18 cellular contexts compared by ENCODE assay signal in the genomic region with DNA sequence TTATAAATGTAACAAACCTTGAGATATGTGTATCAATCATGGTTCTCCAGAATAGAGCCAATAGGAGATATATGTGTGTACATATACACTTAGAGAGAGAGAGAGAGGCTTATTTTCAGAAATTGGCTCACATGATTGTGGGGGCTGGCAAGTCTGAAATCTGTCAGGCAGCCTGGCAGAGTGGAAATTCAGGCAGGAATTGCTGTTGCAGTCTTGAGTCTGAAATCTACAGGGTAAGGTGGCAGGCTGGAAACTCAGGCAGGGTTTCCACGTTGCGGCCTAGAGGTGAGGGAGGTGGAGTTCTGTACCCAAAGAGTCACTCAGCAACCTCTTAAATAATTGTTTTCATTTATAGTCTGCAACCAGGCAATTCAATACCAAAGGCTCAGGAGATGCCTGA.
DNase-seq lines count a peak whose midpoint lies in the region; TF ChIP-seq lines count a peak whose summit lies in the region.
"Had no signal": no experiment of that assay in that cellular context is flagged by ENCODE, and none has a peak within 500 bp of the region (broad histone marks: within the 10 kb centered on the region; RNA-seq: fewer than 3 reads in every experiment).

No MANE protein-coding gene starts in this region.

- peak; percentile 55 for DNase-seq in Ammon's horn (ENCODE audit: low spot score)
- peak; percentile 77 for DNase-seq in esophagus muscularis mucosa (ENCODE audit: extremely low spot score)
- DNase-seq in middle frontal gyrus (ENCODE audit: extremely low spot score, low spot score): peak; percentile 5
- peak; percentile 52 for DNase-seq in putamen (ENCODE audit: low spot score)
- no peak for DNase-seq in right atrium auricular region (ENCODE audit: low spot score)
- DNase-seq in HFFc6: no peak
- no peak for DNase-seq in SIG-M5 (lab: John Stamatoyannopoulos, UW)
- DNase-seq: AML-193; CD4-positive, alpha-beta memory T cell; DMS153; DMS79; GDM1; HCEC 1CT had no signal

- 86% methylated on average over 2 of the region's 2 CpGs for WGBS in esophagus muscularis mucosa

- H3K27me3 ChIP-seq in esophagus muscularis mucosa: peaks cover 0 to 4% (median 0%) of the 10 kb centered on the region in 4 donors
- no peaks in the 10 kb centered on the region for H3K27me3 ChIP-seq in right atrium auricular region
- H3K27me3 ChIP-seq: BLaER1 had no signal

- intact Hi-C loops in esophagus muscularis mucosa (cut with DNase I): no loop called here

- H3K4me3 ChIP-seq in esophagus muscularis mucosa: no peak overlapping the region
- H3K4me3 ChIP-seq in right atrium auricular region: no peak overlapping the region
- H3K4me3 ChIP-seq: A549, BLaER1, GM23338 had no signal

- no peaks in the 10 kb centered on the region for H3K4me1 ChIP-seq in esophagus muscularis mucosa
- no peaks in the 10 kb centered on the region for H3K4me1 ChIP-seq in right atrium auricular region
- H3K4me1 ChIP-seq: A549, BLaER1 had no signal

- TF ChIP-seq CTCF in esophagus muscularis mucosa (IDR thresholded peaks at IDR 0.05) (no peak), right atrium auricular region (IDR thresholded peaks at IDR 0.05) (no peak), HFFc6 (IDR thresholded peaks at IDR 0.05) (no peak)

- no peaks in the 10 kb centered on the region for H3K36me3 Mint-ChIP-seq in HFFc6 (ENCODE audit: low read depth)
- H3K36me3 Mint-ChIP-seq: CD14-positive monocyte; CD4-positive, alpha-beta memory T cell had no signal

- no peaks in the 10 kb centered on the region for H3K9me3 Mint-ChIP-seq in HFFc6
- H3K9me3 Mint-ChIP-seq: GM23338 had no signal

- no peak for TF ChIP-seq EP300 in esophagus muscularis mucosa (IDR thresholded peaks at IDR 0.05)

- no peak for TF ChIP-seq POLR2A in esophagus muscularis mucosa (IDR thresholded peaks at IDR 0.05; ENCODE audit: low read depth)

- peaks cover 11% of the 10 kb centered on the region for H3K27me3 Mint-ChIP-seq in HFFc6 (ENCODE audit: insufficient read depth)

- H3K27ac Mint-ChIP-seq in HFFc6: no peak overlapping the region
- H3K27ac Mint-ChIP-seq: CD4-positive, alpha-beta memory T cell; GM23338 had no signal

- H3K36me3 ChIP-seq in esophagus muscularis mucosa: no peaks in the 10 kb centered on the region
- no peaks in the 10 kb centered on the region for H3K36me3 ChIP-seq in right atrium auricular region
- H3K36me3 ChIP-seq: BLaER1 had no signal

- H3K9me3 ChIP-seq in esophagus muscularis mucosa: no peaks in the 10 kb centered on the region
- H3K9me3 ChIP-seq in right atrium auricular region: no peaks in the 10 kb centered on the region
- H3K9me3 ChIP-seq: A549, BLaER1 had no signal

- H3K4me1 Mint-ChIP-seq in HFFc6 (ENCODE audit: low read depth): no peaks in the 10 kb centered on the region
- H3K4me1 Mint-ChIP-seq: CD14-positive monocyte; CD4-positive, alpha-beta memory T cell; GM23338 had no signal

- H3K27ac ChIP-seq in esophagus muscularis mucosa (replicated peaks in 1 of 4) (no peak overlapping the region), right atrium auricular region (no peak overlapping the region)
- H3K27ac ChIP-seq: 22Rv1, A549, BLaER1 had no signal

- H3K4me3 Mint-ChIP-seq in HFFc6: no peak overlapping the region
- H3K4me3 Mint-ChIP-seq: CD14-positive monocyte; CD4-positive, alpha-beta memory T cell; GM23338 had no signal

Comparison
In these comparisons a context has a peak if more than half of its experiments do, and no peak if none do; other contexts are left out.
1. DNase-seq: peak in Ammon's horn (single experiment), esophagus muscularis mucosa (single experiment), middle frontal gyrus (single experiment) and putamen (single experiment); none in right atrium auricular region (single experiment), HFFc6 (single experiment) and SIG-M5 (single experiment).